28 cellular contexts compared by ENCODE assay signal in the genomic region with DNA sequence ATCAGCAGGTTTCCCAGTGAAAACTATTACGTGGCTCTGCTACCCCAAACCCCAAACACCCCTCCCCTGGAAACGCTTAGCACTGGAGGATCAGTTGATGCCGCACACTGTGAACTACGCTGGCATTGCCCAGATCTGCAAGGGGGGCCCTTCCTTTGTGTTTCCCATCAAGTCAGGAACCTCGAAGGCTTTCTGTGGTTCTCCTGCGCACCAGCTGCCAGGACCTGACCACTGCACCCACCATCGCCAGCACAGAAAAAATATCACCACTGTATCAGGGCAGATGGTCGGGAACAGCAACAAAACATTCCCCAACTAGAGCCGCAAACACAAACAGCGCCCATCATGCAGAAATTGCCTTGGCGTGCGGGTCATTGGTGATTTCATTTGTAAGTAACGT.
"Had no signal": no experiment of that assay in that cellular context is flagged by ENCODE, and none has a peak within 500 bp of the region (broad histone marks: within the 10 kb centered on the region; RNA-seq: fewer than 3 reads in every experiment).

No MANE protein-coding gene starts in this region.

- DNase-seq: stimulated activated CD4-positive, alpha-beta T cell treated with anti-CD3 and anti-CD28 coated beads, Interleukin-2, amount 100 ng/mL, for 48 hours; stimulated activated CD4-positive, alpha-beta T cell treated with anti-CD3 and anti-CD28 coated beads, Interleukin-4, amount 100 ng/mL, for 1 hour; stimulated activated CD4-positive, alpha-beta T cell treated with anti-CD3 and anti-CD28 coated beads, Interleukin-4, amount 100 ng/mL, for 24 hours; stimulated activated CD4-positive, alpha-beta T cell treated with anti-CD3 and anti-CD28 coated beads, Interleukin-4, amount 100 ng/mL, for 4 hours; stimulated activated CD8-positive, alpha-beta memory T cell treated with anti-CD3 and anti-CD28 coated beads, Interleukin-4, amount 100 ng/mL, for 48 hours; stimulated activated naive B cell treated with anti-CD40 and anti-IgM and Interleukin-4, amounts not matched to agents 10 μg/mL and 1 μg/mL and 100 μg/mL, for 72 hours; stimulated activated naive CD4-positive, alpha-beta T cell; stimulated activated naive CD4-positive, alpha-beta T cell treated with Interleukin-2 at 50 U/mL for 16 hours; stimulated activated naive CD8-positive, alpha-beta T cell treated with anti-CD3 and anti-CD28 coated beads, Interleukin-15, amount 100 ng/mL, for 72 hours; stimulated activated naive CD8-positive, alpha-beta T cell treated with anti-CD3 and anti-CD28 coated beads, Interleukin-15, Interleukin-2, amounts not matched to agents 100 U/mL and 50 U/mL, for 24 hours; stomach; substantia nigra; testis; thyroid gland; tibial artery; transverse colon; trophoblast cell; upper lobe of left lung; upper lobe of right lung; uterus had no signal

- H3K9me3 Mint-ChIP-seq: stimulated activated naive CD8-positive, alpha-beta T cell treated with anti-CD3 and anti-CD28 coated beads, Interleukin-15, amount 100 ng/mL, for 72 hours; stimulated activated naive CD8-positive, alpha-beta T cell treated with anti-CD3 and anti-CD28 coated beads, Interleukin-15, Interleukin-2, amounts not matched to agents 100 ng/mL and 50 ng/mL, for 24 hours; type B pancreatic cell had no signal

- H3K27me3 Mint-ChIP-seq: stimulated activated memory B cell treated with anti-CD40 and anti-IgM and Interleukin-4, amounts not matched to agents 10 μg/mL and 1 μg/mL and 100 μg/mL, for 72 hours; stimulated activated naive B cell treated with anti-CD40 and anti-IgM and Interleukin-4, amounts not matched to agents 10 μg/mL and 1 μg/mL and 100 μg/mL, for 72 hours; stimulated activated naive CD8-positive, alpha-beta T cell treated with anti-CD3 and anti-CD28 coated beads, Interleukin-15, amount 100 ng/mL, for 72 hours; stimulated activated naive CD8-positive, alpha-beta T cell treated with anti-CD3 and anti-CD28 coated beads, Interleukin-15, Interleukin-2, amounts not matched to agents 100 ng/mL and 50 ng/mL, for 24 hours had no signal

- H3K4me3 Mint-ChIP-seq: stimulated activated effector memory CD8-positive, alpha-beta T cell treated with anti-CD3 and anti-CD28 coated beads, Interleukin-12 subunit alpha, Interleukin-12 subunit beta, amount 100 ng/mL, for 72 hours; stimulated activated memory B cell treated with anti-CD40 and anti-IgM and Interleukin-4, amounts not matched to agents 10 μg/mL and 1 μg/mL and 100 μg/mL, for 72 hours; stimulated activated naive B cell treated with anti-CD40 and anti-IgM and Interleukin-4, amounts not matched to agents 10 μg/mL and 1 μg/mL and 100 μg/mL, for 72 hours; stimulated activated naive CD8-positive, alpha-beta T cell treated with anti-CD3 and anti-CD28 coated beads, Interleukin-15, amount 100 ng/mL, for 72 hours; stimulated activated naive CD8-positive, alpha-beta T cell treated with anti-CD3 and anti-CD28 coated beads, Interleukin-15, Interleukin-2, amounts not matched to agents 100 ng/mL and 50 ng/mL, for 24 hours; type B pancreatic cell had no signal

- H3K4me1 ChIP-seq: stomach, suprapubic skin, testis, tibial artery, tibial nerve, transverse colon, upper lobe of right lung, uterus, vagina had no signal

- H3K36me3 ChIP-seq: stomach, suprapubic skin, thoracic aorta, thyroid gland, tibial artery, tibial nerve, transverse colon, upper lobe of left lung, upper lobe of right lung, uterus, vagina had no signal

- H3K27ac Mint-ChIP-seq: stimulated activated effector memory CD8-positive, alpha-beta T cell treated with anti-CD3 and anti-CD28 coated beads, Interleukin-12 subunit alpha, Interleukin-12 subunit beta, amount 100 ng/mL, for 72 hours; stimulated activated memory B cell treated with anti-CD40 and anti-IgM and Interleukin-4, amounts not matched to agents 10 μg/mL and 1 μg/mL and 100 μg/mL, for 72 hours; stimulated activated naive B cell treated with anti-CD40 and anti-IgM and Interleukin-4, amounts not matched to agents 10 μg/mL and 1 μg/mL and 100 μg/mL, for 72 hours; stimulated activated naive CD8-positive, alpha-beta T cell treated with anti-CD3 and anti-CD28 coated beads, Interleukin-15, amount 100 ng/mL, for 72 hours; stimulated activated naive CD8-positive, alpha-beta T cell treated with anti-CD3 and anti-CD28 coated beads, Interleukin-15, Interleukin-2, amounts not matched to agents 100 ng/mL and 50 ng/mL, for 24 hours; type B pancreatic cell had no signal

- H3K9me3 ChIP-seq: suprapubic skin, testis, thoracic aorta, thyroid gland, tibial artery, transverse colon, upper lobe of left lung, upper lobe of right lung, uterus, vagina had no signal

- H3K36me3 Mint-ChIP-seq: stimulated activated effector memory CD8-positive, alpha-beta T cell treated with anti-CD3 and anti-CD28 coated beads, Interleukin-12 subunit alpha, Interleukin-12 subunit beta, amount 100 ng/mL, for 72 hours; stimulated activated memory B cell treated with anti-CD40 and anti-IgM and Interleukin-4, amounts not matched to agents 10 μg/mL and 1 μg/mL and 100 μg/mL, for 72 hours; stimulated activated naive B cell treated with anti-CD40 and anti-IgM and Interleukin-4, amounts not matched to agents 10 μg/mL and 1 μg/mL and 100 μg/mL, for 72 hours; type B pancreatic cell had no signal

- H3K27me3 ChIP-seq: stomach, suprapubic skin, testis, thyroid gland, tibial artery, tibial nerve, transverse colon, upper lobe of left lung, upper lobe of right lung, uterus, vagina had no signal

- ATAC-seq: stimulated activated effector memory CD8-positive, alpha-beta T cell treated with anti-CD3 and anti-CD28 coated beads, Interleukin-12 subunit alpha, Interleukin-12 subunit beta, amount 100 ng/mL, for 72 hours; stimulated activated memory B cell treated with anti-CD40 and anti-IgM and Interleukin-4, amounts not matched to agents 10 μg/mL and 1 μg/mL and 100 μg/mL, for 72 hours; stimulated activated naive B cell treated with anti-CD40 and anti-IgM and Interleukin-4, amounts not matched to agents 10 μg/mL and 1 μg/mL and 100 μg/mL, for 72 hours; stimulated activated naive CD8-positive, alpha-beta T cell treated with anti-CD3 and anti-CD28 coated beads, Interleukin-15, amount 100 ng/mL, for 72 hours; stimulated activated naive CD8-positive, alpha-beta T cell treated with anti-CD3 and anti-CD28 coated beads, Interleukin-15, Interleukin-2, amounts not matched to agents 100 U/mL and 50 U/mL, for 24 hours; upper lobe of right lung had no signal

- H3K4me3 ChIP-seq: stomach, suprapubic skin, testis, thoracic aorta, thyroid gland, tibial artery, tibial nerve, transverse colon, upper lobe of left lung, upper lobe of right lung, uterus, vagina had no signal

- H3K27ac ChIP-seq: stomach, suprapubic skin, testis, thoracic aorta, thyroid gland, tibial artery, tibial nerve, upper lobe of left lung, upper lobe of right lung, uterus, vagina had no signal

- H3K4me1 Mint-ChIP-seq: stimulated activated effector memory CD8-positive, alpha-beta T cell treated with anti-CD3 and anti-CD28 coated beads, Interleukin-12 subunit alpha, Interleukin-12 subunit beta, amount 100 ng/mL, for 72 hours; stimulated activated memory B cell treated with anti-CD40 and anti-IgM and Interleukin-4, amounts not matched to agents 10 μg/mL and 1 μg/mL and 100 μg/mL, for 72 hours; stimulated activated naive B cell treated with anti-CD40 and anti-IgM and Interleukin-4, amounts not matched to agents 10 μg/mL and 1 μg/mL and 100 μg/mL, for 72 hours; stimulated activated naive CD8-positive, alpha-beta T cell treated with anti-CD3 and anti-CD28 coated beads, Interleukin-15, amount 100 ng/mL, for 72 hours had no signal
